In genomic region chrX:40984962-40985361, GRCh38 we compare ENCODE assay signal across 10 cellular contexts.
"Had no signal": no experiment of that assay in that cellular context is flagged by ENCODE, and none has a peak within 500 bp of the region (broad histone marks: within the 10 kb centered on the region; RNA-seq: fewer than 3 reads in every experiment).

No MANE protein-coding gene starts in this region.

- H3K27ac Mint-ChIP-seq: GM23338, H9, HFFc6, IgD-negative memory B cell had no signal

- FAIRE-seq: H1, H54, HepG2 had no signal

- H3K4me3 Mint-ChIP-seq: GM23338, H9, HFFc6, IgD-negative memory B cell had no signal

- H2AFZ ChIP-seq: GM23338 had no signal

- H3K9me3 Mint-ChIP-seq: HFFc6 had no signal

- H3K27ac ChIP-seq: HL-60 had no signal

- DNase-seq: H9, HCEC 1CT, HFFc6, KG1 had no signal

- H3K4me3 ChIP-seq: GM23338 had no signal

- ATAC-seq: GM23338, HepG2 had no signal

- H3K4me1 Mint-ChIP-seq: IgD-negative memory B cell had no signal

- H3K4me2 ChIP-seq: GM23338 had no signal
